8 cellular contexts compared by ENCODE assay signal in genomic region chr10:132546567-132547420, GRCh38. TPM values are rescaled to one million over a fixed set of nuclear protein-coding genes. Genes with fewer than 3 reads are reported as not detected.
DNase-seq lines count a peak whose midpoint lies in the region; ATAC-seq and TF ChIP-seq lines count a peak whose summit lies in the region.

No MANE protein-coding gene starts in this region.

- no peaks in the 10 kb centered on the region for H3K36me3 Mint-ChIP-seq in glutamatergic neuron (ENCODE audit: unreplicated experiment)

- TF ChIP-seq CTCF in body of pancreas (IDR thresholded peaks at IDR 0.05) (no peak), neutrophil (IDR thresholded peaks at IDR 0.05) (no peak), glutamatergic neuron (IDR thresholded peaks at IDR 0.05; ENCODE audit: partially characterized antibody, unreplicated experiment) (no peak)

- peaks cover 5% of the 10 kb centered on the region for H3K4me1 Mint-ChIP-seq in glutamatergic neuron (ENCODE audit: low read depth, unreplicated experiment)

- in situ Hi-C loops in KBM-7 (cut with MboI; ENCODE audit: low pct_unique_long_range_greater_than_20kb, low sequenced_read_pairs) = no loop called here

- no peak for TF ChIP-seq POLR2A in body of pancreas (IDR thresholded peaks at IDR 0.05)

- no peak overlapping the region for H3K4me3 Mint-ChIP-seq in glutamatergic neuron (ENCODE audit: unreplicated experiment)

- H3K4me1 ChIP-seq in body of pancreas (peaks cover 58% of the 10 kb centered on the region), neutrophil (ENCODE audit: control insufficient read depth in 1 of 2, insufficient read depth in 1 of 2, low read depth in 1 of 2, low read length in 1 of 2) (peaks cover 82 to 92% of the 10 kb centered on the region in 2 experiments)

- H3K9me3 ChIP-seq in body of pancreas (no peaks in the 10 kb centered on the region), neutrophil (no peaks in the 10 kb centered on the region)

- H3K27me3 ChIP-seq in body of pancreas = no peaks in the 10 kb centered on the region
- no peaks in the 10 kb centered on the region for H3K27me3 ChIP-seq in neutrophil

- peak; percentile 28 for DNase-seq in DMS153 treated with DMSO at 0.1 percent for 48 hours (lab: John Stamatoyannopoulos, UW; ENCODE audit: unreplicated experiment)
- DNase-seq in KBM-7 = peak; percentile 89
- peak; percentile 60 to 83 (median 76) for DNase-seq in body of pancreas
- DNase-seq in activated CD4-positive, alpha-beta T cell treated with anti-CD3 and anti-CD28 coated beads for 48 hours = no peak
- no peak for DNase-seq in glutamatergic neuron
- no peak for DNase-seq in SIG-M5 treated with dmso at 0.1 percent for 504 hours (lab: John Stamatoyannopoulos, UW; ENCODE audit: unreplicated experiment)

- ATAC-seq in body of pancreas (peak; percentile 72), HG02759 (IDR thresholded peaks at IDR 0.05; ENCODE audit: unreplicated experiment) (no peak)

- intact Hi-C loops in body of pancreas (cut with DNase I) = no loop called here

- H3K27me3 Mint-ChIP-seq in glutamatergic neuron (ENCODE audit: unreplicated experiment) = no peaks in the 10 kb centered on the region

- H3K36me3 ChIP-seq in body of pancreas (replicated peaks in 1 of 2; ENCODE audit: insufficient read depth in 1 of 2, low read depth in 2 of 2) = no peaks in the 10 kb centered on the region
- no peaks in the 10 kb centered on the region for H3K36me3 ChIP-seq in neutrophil

- H3K27ac Mint-ChIP-seq in glutamatergic neuron (ENCODE audit: unreplicated experiment) = no peak overlapping the region

- peaks cover 3% of the 10 kb centered on the region for H3K9me3 Mint-ChIP-seq in glutamatergic neuron (ENCODE audit: unreplicated experiment)

- 46 to 54% methylated on average over 17 to 26 of the region's 26 CpGs for WGBS in body of pancreas, 2 donors

- H3K27ac ChIP-seq in body of pancreas (peak overlapping the region in 3 of 4 donors; percentile 27 to 60 (median 42)), neutrophil (peak overlapping the region; percentile 18)

- H3K4me3 ChIP-seq in body of pancreas = no peak overlapping the region
- H3K4me3 ChIP-seq in neutrophil (ENCODE audit: low read depth in 1 of 2, low read length in 1 of 2) = peak overlapping the region in 1 of 2 experiments; percentile 3

RNA-seq across cellular contexts. Expression of gene INPP5A, which starts 9.2 kb away (rescaled TPM):
- total RNA-seq in body of pancreas (10 to 100 TPM in 1 of 2 donors, 1 to 10 TPM in 1; 9.2 to 14.5 TPM), glutamatergic neuron (ENCODE audit: unreplicated experiment) (36.3 TPM)

Comparison
In these comparisons a context has a peak if more than half of its experiments do, and no peak if none do; other contexts are left out.
1. DNase-seq: peak in DMS153 treated with DMSO at 0.1 percent for 48 hours (single experiment), KBM-7 (single experiment) and body of pancreas (4 of 4); none in activated CD4-positive, alpha-beta T cell treated with anti-CD3 and anti-CD28 coated beads for 48 hours (single experiment), glutamatergic neuron (single experiment) and SIG-M5 treated with dmso at 0.1 percent for 504 hours (single experiment).